ENCODE assay signal across 8 cellular contexts in genomic region chr2:238263204-238264071, GRCh38. TPM values are rescaled to one million over a fixed set of nuclear protein-coding genes. Genes with fewer than 3 reads are reported as not detected.
DNase-seq lines count a peak whose midpoint lies in the region; ATAC-seq, FAIRE-seq and TF ChIP-seq lines count a peak whose summit lies in the region.

No MANE protein-coding gene starts in this region.

- FAIRE-seq in urothelium cell line (lab: Jason Lieb, UNC) = no peak

- TF ChIP-seq CTCF in MM.1S (IDR thresholded peaks at IDR 0.05; ENCODE audit: low read length) = peak; percentile 77

- H3K4me1 Mint-ChIP-seq in activated naive CD8-positive, alpha-beta T cell treated with anti-CD3 and anti-CD28 coated beads, Interleukin-2, amount 50 U/mL, for 24 hours = peaks cover 3% of the 10 kb centered on the region

- peak; percentile 69 for ATAC-seq in activated naive CD8-positive, alpha-beta T cell treated with anti-CD3 and anti-CD28 coated beads, Interleukin-2, amount 50 U/mL, for 24 hours
- no peak for ATAC-seq in HG03571 (IDR thresholded peaks at IDR 0.05; ENCODE audit: unreplicated experiment)

- no peaks in the 10 kb centered on the region for H4K20me1 ChIP-seq in MM.1S (ENCODE audit: insufficient read depth, low read length)

- H3K27ac ChIP-seq in MM.1S (ENCODE audit: low read length) = peak overlapping the region; percentile 96

- peaks cover 10% of the 10 kb centered on the region for H3K36me3 Mint-ChIP-seq in activated naive CD8-positive, alpha-beta T cell treated with anti-CD3 and anti-CD28 coated beads, Interleukin-2, amount 50 U/mL, for 24 hours (ENCODE audit: low read depth)

- no peaks in the 10 kb centered on the region for H3K27me3 Mint-ChIP-seq in activated naive CD8-positive, alpha-beta T cell treated with anti-CD3 and anti-CD28 coated beads, Interleukin-2, amount 50 U/mL, for 24 hours

- peaks cover 13% of the 10 kb centered on the region; the same call in 1 of the 2 replicates for H3K79me2 ChIP-seq in MM.1S (ENCODE audit: low read length)

- no peak overlapping the region for H3K4me3 Mint-ChIP-seq in activated naive CD8-positive, alpha-beta T cell treated with anti-CD3 and anti-CD28 coated beads, Interleukin-2, amount 50 U/mL, for 24 hours

- 0 out of 2 replicates have a peak overlapping the region, but pooled peaks have one; percentile 66 for H3K4me2 ChIP-seq in MM.1S (ENCODE audit: low read depth, low read length)

- H3K9me2 ChIP-seq in MM.1S (replicated peaks; ENCODE audit: insufficient read depth, low read length) = no peaks in the 10 kb centered on the region

- H3K9me3 Mint-ChIP-seq in activated naive CD8-positive, alpha-beta T cell treated with anti-CD3 and anti-CD28 coated beads, Interleukin-2, amount 50 U/mL, for 24 hours = no peaks in the 10 kb centered on the region

- H3F3A ChIP-seq in MM.1S (ENCODE audit: insufficient read depth, low read length) = peaks cover 70% of the 10 kb centered on the region

- intact Hi-C loops in head of caudate nucleus (cut with DNase I) = loop anchor here (5.0 kb wide), 2 partner anchors 101 to 406 kb away; partner anchors contain the start of gene RAMP1
- intact Hi-C loops in posterior vena cava (cut with DNase I) = loop anchor here in 1 of 2 donors (5.0 kb wide), 1 partner anchor 406 kb away; the partner anchor contains the start of gene RAMP1

- peaks cover 90% of the 10 kb centered on the region for H3K4me1 ChIP-seq in MM.1S (ENCODE audit: low read length)

- H3K9ac ChIP-seq in MM.1S (ENCODE audit: low read length) = peak overlapping the region; percentile 64; the same call in 1 of the 2 replicates

- H3K4me3 ChIP-seq in MM.1S (ENCODE audit: low read length) = no peak overlapping the region

- no peaks in the 10 kb centered on the region for H3K36me3 ChIP-seq in MM.1S (replicated peaks; ENCODE audit: insufficient read depth, low read length)

- H2AFZ ChIP-seq in MM.1S (ENCODE audit: low read length) = no peak overlapping the region

- DNase-seq in GM03348 (ENCODE audit: low spot score) = peak; percentile 95
- peak; percentile 93 for DNase-seq in MM.1S
- DNase-seq in SKM-1 treated with dmso at 0.1 percent for 144 hours (lab: John Stamatoyannopoulos, UW; ENCODE audit: unreplicated experiment) = peak; percentile 82
- DNase-seq in activated naive CD8-positive, alpha-beta T cell treated with anti-CD3 and anti-CD28 coated beads, Interleukin-2, amount 50 U/mL, for 24 hours = peak; percentile 76
- peak; percentile 84 to 98 (median 95) for DNase-seq in head of caudate nucleus
- peak; percentile 98 for DNase-seq in posterior vena cava (ENCODE audit: low spot score)
- peak; percentile 68 for DNase-seq in urothelium cell line (ENCODE audit: low spot score)

- H3K9me3 ChIP-seq in MM.1S (replicated peaks; ENCODE audit: insufficient read depth, low read length) = no peaks in the 10 kb centered on the region

- H3K27ac Mint-ChIP-seq in activated naive CD8-positive, alpha-beta T cell treated with anti-CD3 and anti-CD28 coated beads, Interleukin-2, amount 50 U/mL, for 24 hours = no peak overlapping the region

- H3K27me3 ChIP-seq in MM.1S (replicated peaks; ENCODE audit: insufficient read depth, low read length) = no peaks in the 10 kb centered on the region

RNA-seq across cellular contexts. Expression of gene HES6, which starts 23.6 kb away (rescaled TPM):
- 1 to 10 TPM; 2.3 to 6.9 TPM for total RNA-seq in posterior vena cava

RNA-seq across cellular contexts. Expression of gene PER2, which starts 25.0 kb away (rescaled TPM):
- 10 to 100 TPM; 10.1 to 16.8 TPM for total RNA-seq in posterior vena cava

RNA-seq across cellular contexts. Expression of gene TRAF3IP1, which starts 56.9 kb away (rescaled TPM):
- 10 to 100 TPM; 27.1 to 37.2 TPM for total RNA-seq in posterior vena cava

RNA-seq across cellular contexts. Expression of gene ILKAP, which starts 59.9 kb away (rescaled TPM):
- total RNA-seq in posterior vena cava = 10 to 100 TPM; 32.2 to 34.9 TPM
